1 cellular context compared by ENCODE assay signal in the genomic region with DNA sequence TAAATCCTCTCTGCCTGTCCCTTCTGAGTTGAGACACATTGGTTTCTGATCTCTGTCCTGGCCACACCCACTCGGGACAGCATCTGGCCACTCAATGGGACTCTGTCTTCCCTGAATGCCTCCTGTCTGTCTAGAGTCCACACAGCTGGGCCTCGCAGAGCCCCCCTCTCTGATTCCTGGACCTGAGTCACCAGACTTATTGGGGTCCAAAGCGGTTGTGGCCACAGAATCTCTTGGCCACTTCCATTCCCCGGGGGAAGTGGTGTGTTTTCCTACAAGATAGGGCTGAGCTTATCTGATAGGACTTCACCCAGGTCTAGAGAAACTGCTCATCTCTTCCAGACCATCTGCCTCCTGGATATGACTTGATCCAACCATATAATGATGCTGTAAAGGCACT.
TF ChIP-seq lines count a peak whose summit lies in the region.

No MANE protein-coding gene starts in this region.

TF ChIP-seq in WTC11, 78 proteins besides CTCF, POLR2A, EP300 and RAD21 (continued from another document):
- TF ChIP-seq, protein P1, sequence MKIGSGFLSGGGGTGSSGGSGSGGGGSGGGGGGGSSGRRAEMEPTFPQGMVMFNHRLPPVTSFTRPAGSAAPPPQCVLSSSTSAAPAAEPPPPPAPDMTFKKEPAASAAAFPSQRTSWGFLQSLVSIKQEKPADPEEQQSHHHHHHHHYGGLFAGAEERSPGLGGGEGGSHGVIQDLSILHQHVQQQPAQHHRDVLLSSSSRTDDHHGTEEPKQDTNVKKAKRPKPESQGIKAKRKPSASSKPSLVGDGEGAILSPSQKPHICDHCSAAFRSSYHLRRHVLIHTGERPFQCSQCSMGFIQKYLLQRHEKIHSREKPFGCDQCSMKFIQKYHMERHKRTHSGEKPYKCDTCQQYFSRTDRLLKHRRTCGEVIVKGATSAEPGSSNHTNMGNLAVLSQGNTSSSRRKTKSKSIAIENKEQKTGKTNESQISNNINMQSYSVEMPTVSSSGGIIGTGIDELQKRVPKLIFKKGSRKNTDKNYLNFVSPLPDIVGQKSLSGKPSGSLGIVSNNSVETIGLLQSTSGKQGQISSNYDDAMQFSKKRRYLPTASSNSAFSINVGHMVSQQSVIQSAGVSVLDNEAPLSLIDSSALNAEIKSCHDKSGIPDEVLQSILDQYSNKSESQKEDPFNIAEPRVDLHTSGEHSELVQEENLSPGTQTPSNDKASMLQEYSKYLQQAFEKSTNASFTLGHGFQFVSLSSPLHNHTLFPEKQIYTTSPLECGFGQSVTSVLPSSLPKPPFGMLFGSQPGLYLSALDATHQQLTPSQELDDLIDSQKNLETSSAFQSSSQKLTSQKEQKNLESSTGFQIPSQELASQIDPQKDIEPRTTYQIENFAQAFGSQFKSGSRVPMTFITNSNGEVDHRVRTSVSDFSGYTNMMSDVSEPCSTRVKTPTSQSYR (CRISPR knock-in tag; IDR thresholded peaks at IDR 0.05): no peak
- TF ChIP-seq NFATC4 (CRISPR knock-in tag; IDR thresholded peaks at IDR 0.05): no peak
- TF ChIP-seq ZNF263 (CRISPR knock-in tag; IDR thresholded peaks at IDR 0.05; ENCODE audit: low read depth): no peak
